In the genomic region with DNA sequence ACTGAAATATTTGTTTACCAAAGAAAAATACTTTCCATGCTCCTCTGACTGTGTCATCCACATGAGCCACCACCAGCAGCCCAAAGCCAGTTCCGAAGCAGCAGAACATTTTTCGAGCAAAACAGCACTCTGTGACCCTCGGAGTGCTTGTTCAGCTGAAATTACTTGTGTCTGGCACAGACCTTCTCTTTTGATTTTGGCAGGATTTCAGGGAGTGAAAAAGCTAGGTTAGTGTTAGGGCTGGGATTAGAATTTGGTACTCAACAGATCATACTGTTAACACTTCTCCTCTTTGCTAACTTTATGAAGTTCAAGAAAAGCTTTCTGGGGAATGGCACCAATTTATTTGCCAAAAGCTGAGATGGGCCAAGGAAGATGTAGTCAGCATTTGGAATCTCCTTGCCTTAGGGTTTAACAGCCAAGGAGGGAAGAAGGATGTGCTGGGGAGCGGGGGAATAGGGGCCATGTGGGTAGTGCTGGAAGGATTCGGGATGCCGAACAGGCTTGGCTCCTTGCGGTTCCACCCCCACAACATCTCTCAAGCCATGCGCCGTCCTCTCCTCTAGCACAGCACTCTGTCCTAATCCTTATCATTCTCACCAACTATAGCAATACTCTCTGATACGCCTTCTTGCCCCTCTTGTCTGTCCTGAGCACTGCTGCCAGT, we compare ENCODE assay signal across 18 cellular contexts. TPM values are rescaled to one million over a fixed set of nuclear protein-coding genes. Genes with fewer than 3 reads are reported as not detected.
DNase-seq lines count a peak whose midpoint lies in the region; ATAC-seq and TF ChIP-seq lines count a peak whose summit lies in the region.
"Had no signal": no experiment of that assay in that cellular context is flagged by ENCODE, and none has a peak within 500 bp of the region (broad histone marks: within the 10 kb centered on the region; RNA-seq: fewer than 3 reads in every experiment).

No MANE protein-coding gene starts in this region.

- H3K4me3 Mint-ChIP-seq in activated CD8-positive, alpha-beta memory T cell treated with anti-CD3 and anti-CD28 coated beads, Interleukin-2, amount 10 ng/mL, durations not matched to agents 7 days and 5 days = no peak overlapping the region
- H3K4me3 Mint-ChIP-seq in activated T-cell treated with anti-CD3 and anti-CD28 coated beads, Interleukin-2, amount 50 U/mL, for 24 hours = no peak overlapping the region
- H3K4me3 Mint-ChIP-seq: activated CD4-positive, alpha-beta T cell treated with anti-CD3 and anti-CD28 coated beads, Interleukin-2, amount 10 ng/mL, durations not matched to agents 24 days and 14 days; naive B cell; stimulated activated naive CD8-positive, alpha-beta T cell treated with anti-CD3 and anti-CD28 coated beads, Interleukin-15, Interleukin-2, amounts not matched to agents 100 ng/mL and 50 ng/mL, for 24 hours; T-helper 2 cell treated with Interferon-gamma antibody and Interleukin-4, amounts not matched to agents 5 μg/mL and 100 μg/mL, for 36 hours had no signal

- H3K27ac ChIP-seq in coronary artery (peak overlapping the region in 1 of 2 donors; percentile 52), lower lobe of right lung (no peak overlapping the region), tibial artery (peak overlapping the region; percentile 46 to 52)
- H3K27ac ChIP-seq: KMS-11 had no signal

- no peaks in the 10 kb centered on the region for H3K36me3 ChIP-seq in lower lobe of right lung
- H3K36me3 ChIP-seq in tibial artery = no peaks in the 10 kb centered on the region

- peaks cover 28% of the 10 kb centered on the region for H3K27me3 Mint-ChIP-seq in activated CD8-positive, alpha-beta memory T cell treated with anti-CD3 and anti-CD28 coated beads, Interleukin-2, amount 10 ng/mL, durations not matched to agents 7 days and 5 days
- H3K27me3 Mint-ChIP-seq in activated T-cell treated with anti-CD3 and anti-CD28 coated beads, Interleukin-2, amount 50 U/mL, for 24 hours = no peaks in the 10 kb centered on the region
- H3K27me3 Mint-ChIP-seq: stimulated activated naive CD8-positive, alpha-beta T cell treated with anti-CD3 and anti-CD28 coated beads, Interleukin-15, Interleukin-2, amounts not matched to agents 100 ng/mL and 50 ng/mL, for 24 hours had no signal

- CTCF ChIA-PET in activated CD8-positive, alpha-beta memory T cell treated with anti-CD3 and anti-CD28 coated beads, Interleukin-2, amount 10 ng/mL, durations not matched to agents 7 days and 5 days (lab: Charles Lee) = interaction anchor here (0.7 to 0.9 kb wide), 2 partner anchors 10 to 249 kb away, joined by 3 to 4 read pairs; no protein-coding TSS in a partner anchor

- H3K4me1 Mint-ChIP-seq in activated CD8-positive, alpha-beta memory T cell treated with anti-CD3 and anti-CD28 coated beads, Interleukin-2, amount 10 ng/mL, durations not matched to agents 7 days and 5 days = no peaks in the 10 kb centered on the region
- no peaks in the 10 kb centered on the region for H3K4me1 Mint-ChIP-seq in activated T-cell treated with anti-CD3 and anti-CD28 coated beads, Interleukin-2, amount 50 U/mL, for 24 hours (ENCODE audit: low read depth)
- H3K4me1 Mint-ChIP-seq: activated CD4-positive, alpha-beta T cell treated with anti-CD3 and anti-CD28 coated beads, Interleukin-2, amount 10 ng/mL, durations not matched to agents 24 days and 14 days had no signal

- no peak overlapping the region for H3K27ac Mint-ChIP-seq in activated CD8-positive, alpha-beta memory T cell treated with anti-CD3 and anti-CD28 coated beads, Interleukin-2, amount 10 ng/mL, durations not matched to agents 7 days and 5 days
- no peak overlapping the region for H3K27ac Mint-ChIP-seq in activated T-cell treated with anti-CD3 and anti-CD28 coated beads, Interleukin-2, amount 50 U/mL, for 24 hours
- H3K27ac Mint-ChIP-seq: activated CD4-positive, alpha-beta T cell treated with anti-CD3 and anti-CD28 coated beads, Interleukin-2, amount 10 ng/mL, durations not matched to agents 24 days and 14 days; stimulated activated naive CD8-positive, alpha-beta T cell treated with anti-CD3 and anti-CD28 coated beads, Interleukin-15, Interleukin-2, amounts not matched to agents 100 ng/mL and 50 ng/mL, for 24 hours; T-helper 2 cell treated with Interferon-gamma antibody and Interleukin-4, amounts not matched to agents 5 μg/mL and 100 μg/mL, for 36 hours had no signal

- no peaks in the 10 kb centered on the region for H3K9me3 Mint-ChIP-seq in activated CD8-positive, alpha-beta memory T cell treated with anti-CD3 and anti-CD28 coated beads, Interleukin-2, amount 10 ng/mL, durations not matched to agents 7 days and 5 days (ENCODE audit: low read depth)
- H3K9me3 Mint-ChIP-seq in activated T-cell treated with anti-CD3 and anti-CD28 coated beads, Interleukin-2, amount 50 U/mL, for 24 hours = no peaks in the 10 kb centered on the region
- H3K9me3 Mint-ChIP-seq: activated CD4-positive, alpha-beta T cell treated with anti-CD3 and anti-CD28 coated beads, Interleukin-2, amount 10 ng/mL, durations not matched to agents 24 days and 14 days; naive B cell; stimulated activated naive CD8-positive, alpha-beta T cell treated with anti-CD3 and anti-CD28 coated beads, Interleukin-15, Interleukin-2, amounts not matched to agents 100 ng/mL and 50 ng/mL, for 24 hours; T-helper 2 cell treated with Interferon-gamma antibody and Interleukin-4, amounts not matched to agents 5 μg/mL and 100 μg/mL, for 36 hours had no signal

- H3K9me3 ChIP-seq in lower lobe of right lung (no peaks in the 10 kb centered on the region), tibial artery (no peaks in the 10 kb centered on the region)

- H3K36me3 Mint-ChIP-seq in activated CD8-positive, alpha-beta memory T cell treated with anti-CD3 and anti-CD28 coated beads, Interleukin-2, amount 10 ng/mL, durations not matched to agents 7 days and 5 days = no peaks in the 10 kb centered on the region
- no peaks in the 10 kb centered on the region for H3K36me3 Mint-ChIP-seq in activated T-cell treated with anti-CD3 and anti-CD28 coated beads, Interleukin-2, amount 50 U/mL, for 24 hours (ENCODE audit: low read depth)
- H3K36me3 Mint-ChIP-seq: naive B cell had no signal

- DNase-seq in activated CD8-positive, alpha-beta memory T cell treated with anti-CD3 and anti-CD28 coated beads, Interleukin-2, amount 50 U/mL, for 48 hours = peak; percentile 10
- DNase-seq in activated CD8-positive, alpha-beta memory T cell treated with anti-CD3 and anti-CD28 coated beads, Interleukin-2, amount 10 ng/mL, durations not matched to agents 7 days and 5 days = no peak
- DNase-seq in coronary artery (ENCODE audit: low spot score) (no peak), lower lobe of right lung (no peak), tibial artery (peak in 1 of 2 donors; percentile 37), NCI-H526 treated with DMSO at 0.1 percent for 48 hours (lab: John Stamatoyannopoulos, UW) (no peak)
- DNase-seq in activated T-cell treated with anti-CD3 and anti-CD28 coated beads, Interleukin-2, amount 50 U/mL, for 24 hours = no peak
- DNase-seq: activated CD4-positive, alpha-beta T cell treated with anti-CD3 and anti-CD28 coated beads, Interleukin-2, amount 10 ng/mL, durations not matched to agents 24 days and 14 days; amniotic stem cell; Calu3; H7; naive B cell; NCI-H187; NCI-H526 had no signal

- intact Hi-C loops in lower lobe of right lung (cut with DNase I) (no loop called here), tibial artery (cut with DNase I; ENCODE audit: low total_unique reads) (no loop called here)

- no peak for ATAC-seq in activated CD8-positive, alpha-beta memory T cell treated with anti-CD3 and anti-CD28 coated beads, Interleukin-2, amount 10 ng/mL, durations not matched to agents 7 days and 5 days
- peak; percentile 38 to 51 for ATAC-seq in lower lobe of right lung
- ATAC-seq in esophagus mucosa = no peak

- TF ChIP-seq CTCF in coronary artery (IDR thresholded peaks at IDR 0.05) = no peak
- TF ChIP-seq CTCF in lower lobe of right lung (IDR thresholded peaks at IDR 0.05) = no peak
- no peak for TF ChIP-seq CTCF in tibial artery (IDR thresholded peaks at IDR 0.05)

- H3K4me1 ChIP-seq in lower lobe of right lung (no peaks in the 10 kb centered on the region), tibial artery (peaks cover 0 to 19% (median 11%) of the 10 kb centered on the region in 4 donors)

- H3K27me3 ChIP-seq in lower lobe of right lung (ENCODE audit: low read depth) = no peaks in the 10 kb centered on the region
- H3K27me3 ChIP-seq in tibial artery = no peaks in the 10 kb centered on the region

- peak overlapping the region; percentile 10 for H3K4me3 ChIP-seq in coronary artery
- no peak overlapping the region for H3K4me3 ChIP-seq in lower lobe of right lung
- H3K4me3 ChIP-seq in tibial artery = no peak overlapping the region

RNA-seq across cellular contexts. Expression of a gene that starts 55.1 kb away (rescaled TPM):
- 100 to 1,000 TPM; 246 to 256 TPM for total RNA-seq in activated CD8-positive, alpha-beta memory T cell treated with anti-CD3 and anti-CD28 coated beads, Interleukin-2, amount 10 ng/mL, durations not matched to agents 7 days and 5 days
- total RNA-seq in lower lobe of right lung (103 TPM), esophagus mucosa (86.0 TPM)

Comparison
In these comparisons a context has a peak if more than half of its experiments do, and no peak if none do; other contexts are left out.
1. ATAC-seq: peak in lower lobe of right lung (2 of 2); none in activated CD8-positive, alpha-beta memory T cell treated with anti-CD3 and anti-CD28 coated beads, Interleukin-2, amount 10 ng/mL, durations not matched to agents 7 days and 5 days (single experiment) and esophagus mucosa (single experiment).